ENCODE assay signal across 21 cellular contexts in genomic region chr4:153063490-153063889, GRCh38.
"Had no signal": no experiment of that assay in that cellular context is flagged by ENCODE, and none has a peak within 500 bp of the region (broad histone marks: within the 10 kb centered on the region; RNA-seq: fewer than 3 reads in every experiment).

No MANE protein-coding gene starts in this region.

- H3K9me3 ChIP-seq: left lung, lower lobe of right lung, neutrophil, psoas muscle, right atrium auricular region, right lobe of liver, suprapubic skin, thoracic aorta, tibial artery, uterus had no signal

- H3K27me3 ChIP-seq: left lung, neural progenitor cell, neutrophil, right atrium auricular region, right lobe of liver, suprapubic skin, tibial artery, uterus had no signal

- H3K27ac ChIP-seq: left lung, lower lobe of right lung, neural progenitor cell, neutrophil, parathyroid adenoma, psoas muscle, right atrium auricular region, right lobe of liver, suprapubic skin, thoracic aorta, tibial artery, uterus had no signal

- H3K36me3 ChIP-seq: left lung, lower lobe of right lung, neural progenitor cell, neutrophil, right atrium auricular region, right lobe of liver, suprapubic skin, thoracic aorta, tibial artery, uterus had no signal

- ATAC-seq: left cardiac atrium, left lung, lower lobe of right lung, natural killer cell, psoas muscle had no signal

- H3K4me1 ChIP-seq: left lung, lower lobe of right lung, parathyroid adenoma, psoas muscle, right atrium auricular region, right lobe of liver, tibial artery, uterus had no signal

- H3K4me3 ChIP-seq: left lung, lower lobe of right lung, neural progenitor cell, psoas muscle, right atrium auricular region, right lobe of liver, suprapubic skin, thoracic aorta, tibial artery, uterus had no signal

- DNase-seq: islet precursor cell; left cardiac atrium; left lung; lower lobe of right lung; mesenchymal stem cell; naive B cell; natural killer cell; nephron progenitor cell; occipital lobe; psoas muscle; right lobe of liver; stimulated activated CD4-positive, alpha-beta T cell treated with anti-CD3 and anti-CD28 coated beads, Interleukin-4, amount 100 ng/mL, for 24 hours; stimulated activated naive CD4-positive, alpha-beta T cell; tibial artery; uterus had no signal
